ENCODE assay signal across 8 cellular contexts in the genomic region with DNA sequence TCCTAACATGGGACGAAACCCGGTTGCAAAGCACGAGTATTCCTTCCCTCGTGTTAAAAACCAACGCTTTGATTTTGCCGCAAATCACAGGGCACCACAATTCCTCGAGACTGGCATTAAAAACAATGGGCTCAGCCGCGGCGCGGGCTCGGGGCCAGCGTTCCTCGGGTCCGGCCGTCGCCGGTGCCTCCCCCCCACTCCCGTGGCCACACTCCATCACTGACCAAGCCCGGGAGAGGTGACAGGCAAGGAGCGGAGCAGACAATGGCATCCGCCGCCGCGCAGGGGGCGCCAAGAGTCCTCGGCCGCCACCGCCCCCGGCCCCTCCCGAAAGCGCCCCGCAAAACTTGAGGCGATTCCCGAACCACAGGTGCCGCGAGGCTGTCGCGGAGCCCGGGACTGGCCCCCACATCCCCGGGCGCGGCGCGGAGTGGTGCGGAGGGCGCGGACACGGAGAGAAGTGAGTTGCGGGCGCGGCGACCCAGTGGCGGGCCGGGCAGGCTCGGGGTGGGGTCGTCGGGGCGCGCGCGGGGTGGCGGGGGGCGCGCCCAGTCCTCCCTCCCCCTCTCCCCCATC. TPM values are rescaled to one million over a fixed set of nuclear protein-coding genes. Genes with fewer than 3 reads are reported as not detected.
DNase-seq lines count a peak whose midpoint lies in the region; ATAC-seq and TF ChIP-seq lines count a peak whose summit lies in the region.

No MANE protein-coding gene starts in this region.

- no peak overlapping the region for H3K27ac ChIP-seq in GM23248
- peak overlapping the region; percentile 42 for H3K27ac ChIP-seq in cingulate gyrus (ENCODE audit: low read depth, low read length)

- intact Hi-C loops in activated CD4-positive, alpha-beta T cell treated with anti-CD3 and anti-CD28 coated beads for 36 hours (cut with DNase I, micrococcal nuclease), result loop anchor here (1.0 to 10.0 kb wide), 10 partner anchors 37 to 1021 kb away; partner anchors contain the start of genes ZRSR2 (in 2 of the 2), CA5B (in 1 of the 2), FANCB (in 1 of the 2) and MOSPD2 (in 1 of the 2)

- 0 out of 2 replicates have a peak, but pooled peaks cover 1% of the 10 kb centered on the region for H3K36me3 ChIP-seq in GM06990 (ENCODE audit: control insufficient read depth, insufficient read depth, low read length)
- H3K36me3 ChIP-seq in GM23248 (ENCODE audit: low read depth), result no peaks in the 10 kb centered on the region

- TF ChIP-seq CTCF in GM06990 (IDR thresholded peaks at IDR 0.05; ENCODE audit: insufficient read depth, low read length, poor library complexity, severe bottlenecking), result peak; percentile 58

- no peaks in the 10 kb centered on the region for H3K27me3 ChIP-seq in GM06990 (replicated peaks; ENCODE audit: control insufficient read depth, insufficient read depth, low read length)
- no peaks in the 10 kb centered on the region for H3K27me3 ChIP-seq in GM23248 (replicated peaks; ENCODE audit: insufficient read depth)

- peaks cover 23% of the 10 kb centered on the region for H3K4me1 Mint-ChIP-seq in activated CD4-positive, alpha-beta T cell treated with anti-CD3 and anti-CD28 coated beads for 36 hours

- H3K9ac ChIP-seq in GM23248, result peak overlapping the region; percentile 63

- no peaks in the 10 kb centered on the region for H4K20me1 ChIP-seq in GM23248 (ENCODE audit: insufficient read depth)

- no peaks in the 10 kb centered on the region for H3K9me3 Mint-ChIP-seq in activated CD4-positive, alpha-beta T cell treated with anti-CD3 and anti-CD28 coated beads for 36 hours (ENCODE audit: low read depth)

- no peaks in the 10 kb centered on the region for H3K79me2 ChIP-seq in GM23248 (ENCODE audit: insufficient read depth)

- in situ Hi-C loops in GM23248 (cut with MboI), result no loop called here

- POLR2A ChIA-PET in activated CD4-positive, alpha-beta T cell treated with anti-CD3 and anti-CD28 coated beads for 36 hours (lab: Charles Lee), result interaction anchor here (0.6 to 1.5 kb wide), 3 partner anchors 38 to 116 kb away, joined by 3 to 5 read pairs (median 4); partner anchors contain the start of gene CA5B

- no peaks in the 10 kb centered on the region for H3F3A ChIP-seq in GM23248 (ENCODE audit: insufficient read depth)

- peak; percentile 72 for DNase-seq in GM06990 (ENCODE audit: extremely low read depth, insufficient read length)
- DNase-seq in GM23248, result peak; percentile 44
- peak; percentile 29 for DNase-seq in LoVo (ENCODE audit: low spot score)
- DNase-seq in activated CD4-positive, alpha-beta T cell treated with anti-CD3 and anti-CD28 coated beads for 36 hours, result peak; percentile 58
- DNase-seq in left lobe of liver (ENCODE audit: low spot score), result peak; percentile 59
- peak; percentile 35 for DNase-seq in stimulated activated CD4-positive, alpha-beta T cell treated with anti-CD3 and anti-CD28 coated beads, Interleukin-4, amount 100 ng/mL, for 24 hours
- no peak for DNase-seq in KG1 (lab: John Stamatoyannopoulos, UW)

- peak overlapping the region; percentile 86 for H2AFZ ChIP-seq in GM23248

- H3K27me3 Mint-ChIP-seq in activated CD4-positive, alpha-beta T cell treated with anti-CD3 and anti-CD28 coated beads for 36 hours, result no peaks in the 10 kb centered on the region

- ATAC-seq in activated CD4-positive, alpha-beta T cell treated with anti-CD3 and anti-CD28 coated beads for 36 hours, result peak; percentile 9
- peak; percentile 31 for ATAC-seq in left lobe of liver

- peak overlapping the region; percentile 91 for H3K4me2 ChIP-seq in GM23248 (ENCODE audit: unreplicated experiment)

- H3K4me3 ChIP-seq in GM06990 (replicated peaks; ENCODE audit: low read depth, low read length) (peak overlapping the region; percentile 86), GM23248 (peak overlapping the region; percentile 85)

- H3K4me3 Mint-ChIP-seq in activated CD4-positive, alpha-beta T cell treated with anti-CD3 and anti-CD28 coated beads for 36 hours, result peak overlapping the region; percentile 74

- CTCF ChIA-PET in activated CD4-positive, alpha-beta T cell treated with anti-CD3 and anti-CD28 coated beads for 36 hours (lab: Charles Lee), result no interaction called here

- no peaks in the 10 kb centered on the region for H3K9me3 ChIP-seq in GM23248 (ENCODE audit: low read depth)

- peak overlapping the region; percentile 51 for H3K27ac Mint-ChIP-seq in activated CD4-positive, alpha-beta T cell treated with anti-CD3 and anti-CD28 coated beads for 36 hours

- no peaks in the 10 kb centered on the region for H3K9me2 ChIP-seq in GM23248 (ENCODE audit: insufficient read depth)

- no peaks in the 10 kb centered on the region for H3K4me1 ChIP-seq in GM23248 (ENCODE audit: insufficient read depth)

- H3K36me3 Mint-ChIP-seq in activated CD4-positive, alpha-beta T cell treated with anti-CD3 and anti-CD28 coated beads for 36 hours (ENCODE audit: low read depth), result peaks cover 8% of the 10 kb centered on the region

- 0 to 2% methylated on average over 9 to 14 of the region's 65 CpGs for WGBS in GM23248 (ENCODE audit: low coverage in 1 of 2, low lambda C conversion rate in 2 of 2, missing lambda C conversion rate in 2 of 2), 2 experiments

RNA-seq across cellular contexts. Expression of gene AP1S2, which starts 0.4 kb away (rescaled TPM):
- 22.6 and 38.1 TPM in 2 replicates for total RNA-seq in GM23248 (2014; rRNA removed; shearing (Covaris generic))
- 24.3 and 27.9 TPM in 2 replicates for polyA plus RNA-seq in GM23248 (2016; fragmentation: Nextera tagmentation; extraction: Ambion mirVana)
- total RNA-seq in activated CD4-positive, alpha-beta T cell treated with anti-CD3 and anti-CD28 coated beads for 36 hours, result 10 to 100 TPM; 22.3 to 24.5 TPM
- total RNA-seq in left lobe of liver, result 3.9 TPM
